In the genomic region with DNA sequence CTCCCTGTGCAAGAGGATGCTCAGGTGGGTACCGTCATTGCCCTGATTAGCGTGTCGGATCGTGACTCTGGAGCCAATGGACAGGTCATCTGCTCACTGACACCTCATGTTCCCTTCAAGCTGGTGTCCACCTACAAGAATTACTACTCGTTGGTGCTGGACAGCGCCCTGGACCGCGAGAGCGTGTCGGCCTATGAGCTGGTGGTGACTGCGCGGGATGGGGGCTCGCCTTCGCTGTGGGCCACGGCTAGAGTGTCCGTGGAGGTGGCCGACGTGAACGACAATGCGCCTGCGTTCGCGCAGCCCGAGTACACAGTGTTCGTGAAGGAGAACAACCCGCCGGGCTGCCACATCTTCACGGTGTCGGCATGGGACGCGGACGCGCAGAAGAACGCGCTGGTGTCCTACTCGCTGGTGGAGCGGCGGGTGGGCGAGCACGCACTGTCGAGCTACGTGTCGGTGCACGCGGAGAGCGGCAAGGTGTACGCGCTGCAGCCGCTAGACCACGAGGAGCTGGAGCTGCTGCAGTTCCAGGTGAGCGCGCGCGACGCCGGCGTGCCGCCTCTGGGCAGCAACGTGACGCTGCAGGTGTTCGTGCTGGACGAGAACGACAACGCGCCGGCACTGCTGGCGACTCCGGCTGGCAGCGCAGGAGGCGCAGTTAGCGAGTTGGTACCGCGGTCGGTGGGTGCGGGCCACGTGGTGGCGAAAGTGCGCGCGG, we compare ENCODE assay signal across 9 cellular contexts. TPM values are rescaled to one million over a fixed set of nuclear protein-coding genes. Genes with fewer than 3 reads are reported as not detected.
"Had no signal": no experiment of that assay in that cellular context is flagged by ENCODE, and none has a peak within 500 bp of the region (broad histone marks: within the 10 kb centered on the region; RNA-seq: fewer than 3 reads in every experiment).

No MANE protein-coding gene starts in this region.

RNA-seq across cellular contexts. Expression of a gene that starts 1.6 kb away (rescaled TPM):
- total RNA-seq: colonic mucosa; naive thymus-derived CD8-positive, alpha-beta T cell; psoas muscle; skeletal muscle tissue had no signal
- polyA plus RNA-seq: naive thymus-derived CD8-positive, alpha-beta T cell had no signal

RNA-seq across cellular contexts. Expression of a gene that starts 5.2 kb away (rescaled TPM):
- total RNA-seq: kidney epithelial cell; myocyte; naive thymus-derived CD8-positive, alpha-beta T cell; psoas muscle had no signal
- polyA plus RNA-seq: esophagus; naive thymus-derived CD8-positive, alpha-beta T cell; psoas muscle had no signal

RNA-seq across cellular contexts. Expression of a gene that starts 7.9 kb away (rescaled TPM):
- total RNA-seq: colonic mucosa; naive thymus-derived CD8-positive, alpha-beta T cell had no signal
- polyA plus RNA-seq: naive thymus-derived CD8-positive, alpha-beta T cell; right cardiac atrium had no signal

RNA-seq across cellular contexts. Expression of a gene that starts 21.0 kb away (rescaled TPM):
- total RNA-seq: naive thymus-derived CD8-positive, alpha-beta T cell had no signal
- polyA plus RNA-seq: naive thymus-derived CD8-positive, alpha-beta T cell had no signal

RNA-seq across cellular contexts. Expression of a gene that starts 28.5 kb away (rescaled TPM):
- total RNA-seq: naive thymus-derived CD8-positive, alpha-beta T cell had no signal
- polyA plus RNA-seq: mammary epithelial cell; naive thymus-derived CD8-positive, alpha-beta T cell; right cardiac atrium had no signal
